27 cellular contexts compared by ENCODE assay signal in the genomic region with DNA sequence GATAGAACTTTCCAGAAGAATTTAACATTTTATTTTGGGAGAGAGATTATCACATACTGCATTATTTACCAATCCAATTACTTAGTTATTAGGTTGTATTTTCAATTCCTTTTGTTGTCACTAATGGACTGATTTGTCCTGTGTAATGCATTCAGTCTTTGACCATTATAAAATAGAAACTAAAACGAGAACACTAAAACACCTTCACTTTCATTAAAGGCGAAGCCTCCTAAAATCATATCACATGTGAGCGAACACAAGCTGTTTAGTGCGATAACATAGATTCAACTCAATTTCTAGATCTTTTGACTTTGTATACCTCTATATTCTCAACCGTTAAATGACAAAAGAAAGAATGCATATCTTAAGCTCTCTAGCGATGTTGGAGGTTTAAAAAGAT.
"Had no signal": no experiment of that assay in that cellular context is flagged by ENCODE, and none has a peak within 500 bp of the region (broad histone marks: within the 10 kb centered on the region; RNA-seq: fewer than 3 reads in every experiment).

No MANE protein-coding gene starts in this region.

- H3K27me3 ChIP-seq: neural progenitor cell, ovary, right lobe of liver, sigmoid colon, stomach, thyroid gland, tibial nerve, upper lobe of left lung, vagina had no signal

- ATAC-seq: psoas muscle; right cardiac atrium; right lobe of liver; stimulated activated effector memory CD8-positive, alpha-beta T cell treated with anti-CD3 and anti-CD28 coated beads, Interleukin-12 subunit alpha, Interleukin-12 subunit beta, amount 100 ng/mL, for 72 hours; stimulated activated naive B cell treated with anti-CD40 and anti-IgM and Interleukin-4, amounts not matched to agents 10 μg/mL and 1 μg/mL and 100 μg/mL, for 72 hours had no signal

- H3K27ac ChIP-seq: neural progenitor cell, ovary, parathyroid adenoma, psoas muscle, right lobe of liver, sigmoid colon, stomach, thoracic aorta, thyroid gland, tibial nerve, upper lobe of left lung, vagina had no signal

- H2AFZ ChIP-seq: neural progenitor cell, parathyroid adenoma had no signal

- H3K9me3 Mint-ChIP-seq: neural progenitor cell; stimulated activated naive B cell treated with anti-CD40 and anti-IgM and Interleukin-4, amounts not matched to agents 10 μg/mL and 1 μg/mL and 100 μg/mL, for 72 hours; stimulated activated naive CD8-positive, alpha-beta T cell treated with anti-CD3 and anti-CD28 coated beads, Interleukin-15, Interleukin-2, amounts not matched to agents 100 ng/mL and 50 ng/mL, for 24 hours had no signal

- H3K4me3 Mint-ChIP-seq: nephron; neural progenitor cell; stimulated activated effector memory CD8-positive, alpha-beta T cell treated with anti-CD3 and anti-CD28 coated beads, Interleukin-12 subunit alpha, Interleukin-12 subunit beta, amount 100 ng/mL, for 72 hours; stimulated activated naive B cell treated with anti-CD40 and anti-IgM and Interleukin-4, amounts not matched to agents 10 μg/mL and 1 μg/mL and 100 μg/mL, for 72 hours; stimulated activated naive CD8-positive, alpha-beta T cell treated with anti-CD3 and anti-CD28 coated beads, Interleukin-15, Interleukin-2, amounts not matched to agents 100 ng/mL and 50 ng/mL, for 24 hours had no signal

- H3K79me2 ChIP-seq: parathyroid adenoma had no signal

- H3K27me3 Mint-ChIP-seq: progenitor cell of endocrine pancreas; stimulated activated naive B cell treated with anti-CD40 and anti-IgM and Interleukin-4, amounts not matched to agents 10 μg/mL and 1 μg/mL and 100 μg/mL, for 72 hours; stimulated activated naive CD8-positive, alpha-beta T cell treated with anti-CD3 and anti-CD28 coated beads, Interleukin-15, Interleukin-2, amounts not matched to agents 100 ng/mL and 50 ng/mL, for 24 hours had no signal

- H3K36me3 Mint-ChIP-seq: neural progenitor cell; stimulated activated effector memory CD8-positive, alpha-beta T cell treated with anti-CD3 and anti-CD28 coated beads, Interleukin-12 subunit alpha, Interleukin-12 subunit beta, amount 100 ng/mL, for 72 hours; stimulated activated naive B cell treated with anti-CD40 and anti-IgM and Interleukin-4, amounts not matched to agents 10 μg/mL and 1 μg/mL and 100 μg/mL, for 72 hours had no signal

- DNase-seq: occipital lobe; ovary; posterior cingulate gyrus; psoas muscle; right cardiac atrium; right lobe of liver; sigmoid colon; small intestine; stimulated activated CD4-positive, alpha-beta T cell treated with anti-CD3 and anti-CD28 coated beads, Interleukin-15, amount 100 ng/mL, for 24 hours; stimulated activated CD4-positive, alpha-beta T cell treated with anti-CD3 and anti-CD28 coated beads, Interleukin-2, amount 100 ng/mL, for 24 hours; stimulated activated CD4-positive, alpha-beta T cell treated with anti-CD3 and anti-CD28 coated beads, Interleukin-2, amount 100 ng/mL, for 48 hours; stimulated activated CD4-positive, alpha-beta T cell treated with anti-CD3 and anti-CD28 coated beads, Interleukin-4, amount 100 ng/mL, for 24 hours; stimulated activated naive B cell treated with anti-CD40 and anti-IgM and Interleukin-4, amounts not matched to agents 10 μg/mL and 1 μg/mL and 100 μg/mL, for 72 hours; stimulated activated naive CD4-positive, alpha-beta T cell treated with Interleukin-2 at 50 U/mL for 16 hours; stomach; thyroid gland; trophoblast cell; upper lobe of left lung had no signal

- H3K4me1 Mint-ChIP-seq: nephron; neural progenitor cell; stimulated activated effector memory CD8-positive, alpha-beta T cell treated with anti-CD3 and anti-CD28 coated beads, Interleukin-12 subunit alpha, Interleukin-12 subunit beta, amount 100 ng/mL, for 72 hours; stimulated activated naive B cell treated with anti-CD40 and anti-IgM and Interleukin-4, amounts not matched to agents 10 μg/mL and 1 μg/mL and 100 μg/mL, for 72 hours had no signal

- H3K9ac ChIP-seq: neural progenitor cell, parathyroid adenoma had no signal

- H3K4me3 ChIP-seq: neural progenitor cell, ovary, psoas muscle, right lobe of liver, sigmoid colon, stomach, thoracic aorta, thyroid gland, tibial nerve, upper lobe of left lung, vagina had no signal

- H3K4me2 ChIP-seq: neural progenitor cell had no signal

- H3K36me3 ChIP-seq: neural progenitor cell, ovary, right lobe of liver, sigmoid colon, stomach, thoracic aorta, thyroid gland, tibial nerve, upper lobe of left lung, vagina had no signal

- H3K9me3 ChIP-seq: ovary, psoas muscle, right lobe of liver, sigmoid colon, thoracic aorta, thyroid gland, vagina had no signal
